ENCODE assay signal across 12 cellular contexts in the genomic region with DNA sequence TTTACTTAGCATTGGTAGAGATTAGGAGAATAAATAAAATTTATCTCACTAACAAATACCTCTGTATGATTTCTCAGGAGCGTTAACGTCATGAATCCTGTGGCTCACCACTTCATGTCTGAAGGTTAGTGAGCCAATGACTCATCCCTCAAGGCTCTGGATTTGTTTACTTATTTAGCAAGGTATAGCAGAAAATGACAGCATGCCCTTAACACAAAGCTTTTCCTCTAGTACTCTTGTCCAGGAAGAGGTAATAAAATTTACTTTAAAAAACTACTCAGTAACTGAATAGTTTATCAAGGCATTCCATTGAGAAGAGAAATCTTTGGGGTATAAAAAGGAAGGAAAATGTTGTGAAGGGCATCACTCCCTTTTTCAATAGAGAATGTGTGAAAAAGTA.
DNase-seq lines count a peak whose midpoint lies in the region; ATAC-seq and TF ChIP-seq lines count a peak whose summit lies in the region.
"Had no signal": no experiment of that assay in that cellular context is flagged by ENCODE, and none has a peak within 500 bp of the region (broad histone marks: within the 10 kb centered on the region; RNA-seq: fewer than 3 reads in every experiment).

No MANE protein-coding gene starts in this region.

- H3K4me3 ChIP-seq in dorsolateral prefrontal cortex: no peak overlapping the region

- H3K27me3 Mint-ChIP-seq in T-helper 2 cell treated with Interferon-gamma antibody and Interleukin-4, amounts not matched to agents 5 μg/mL and 100 μg/mL, for 36 hours (ENCODE audit: low read depth): no peaks in the 10 kb centered on the region
- H3K27me3 Mint-ChIP-seq: activated B cell treated with CpG ODN at 0.5 μM for 24 hours, B cell had no signal

- H3K27ac Mint-ChIP-seq in T-helper 2 cell treated with Interferon-gamma antibody and Interleukin-4, amounts not matched to agents 5 μg/mL and 100 μg/mL, for 36 hours: no peak overlapping the region
- H3K27ac Mint-ChIP-seq: activated B cell treated with CpG ODN at 0.5 μM for 24 hours, B cell had no signal

- peak; percentile 84 for DNase-seq in ACHN
- DNase-seq in HT-29 (ENCODE audit: low spot score): peak; percentile 79
- DNase-seq in T1000 (lab: John Stamatoyannopoulos, UW): peak; percentile 10
- DNase-seq in iPS-NIHi7 (ENCODE audit: extremely low spot score): peak; percentile 14
- DNase-seq in dorsolateral prefrontal cortex: no peak
- no peak for DNase-seq in inferior parietal cortex (ENCODE audit: extremely low spot score)
- no peak for DNase-seq in T-helper 2 cell treated with Interferon-gamma antibody and Interleukin-4, amounts not matched to agents 5 μg/mL and 100 μg/mL, for 36 hours (ENCODE audit: low spot score)
- DNase-seq: activated B cell treated with CpG ODN at 0.5 μM for 24 hours; hypothalamus; stimulated activated CD4-positive, alpha-beta T cell treated with anti-CD3 and anti-CD28 coated beads, Interleukin-4, amount 100 ng/mL, for 4 hours had no signal

- no peak for ATAC-seq in HG03439 (IDR thresholded peaks at IDR 0.05; ENCODE audit: unreplicated experiment)

- H3K27ac ChIP-seq in dorsolateral prefrontal cortex: no peak overlapping the region

- no peaks in the 10 kb centered on the region for H3K9me3 Mint-ChIP-seq in T-helper 2 cell treated with Interferon-gamma antibody and Interleukin-4, amounts not matched to agents 5 μg/mL and 100 μg/mL, for 36 hours
- H3K9me3 Mint-ChIP-seq: activated B cell treated with CpG ODN at 0.5 μM for 24 hours had no signal

- no peaks in the 10 kb centered on the region for H3K4me1 Mint-ChIP-seq in T-helper 2 cell treated with Interferon-gamma antibody and Interleukin-4, amounts not matched to agents 5 μg/mL and 100 μg/mL, for 36 hours (ENCODE audit: low read depth)
- H3K4me1 Mint-ChIP-seq: activated B cell treated with CpG ODN at 0.5 μM for 24 hours, B cell had no signal

- in situ Hi-C loops in ACHN (cut with HindIII; ENCODE audit: low pct_ligation_motif_present, low pct_unique_long_range_greater_than_20kb, low sequenced_read_pairs): no loop called here

- no peak for TF ChIP-seq CTCF in dorsolateral prefrontal cortex (IDR thresholded peaks at IDR 0.05 in 54 of 56, conservative IDR thresholded peaks at IDR 0.05 in 2 of 56; ENCODE audit: low read depth in 1 of 56, partially characterized antibody in 56 of 56)

- no peaks in the 10 kb centered on the region for H3K27me3 ChIP-seq in dorsolateral prefrontal cortex

- no peak overlapping the region for H3K4me3 Mint-ChIP-seq in T-helper 2 cell treated with Interferon-gamma antibody and Interleukin-4, amounts not matched to agents 5 μg/mL and 100 μg/mL, for 36 hours
- H3K4me3 Mint-ChIP-seq: activated B cell treated with CpG ODN at 0.5 μM for 24 hours, B cell had no signal

- intact Hi-C loops in dorsolateral prefrontal cortex (cut with DNase I): no loop called here

- no peaks in the 10 kb centered on the region for H3K36me3 Mint-ChIP-seq in T-helper 2 cell treated with Interferon-gamma antibody and Interleukin-4, amounts not matched to agents 5 μg/mL and 100 μg/mL, for 36 hours (ENCODE audit: low read depth)

Comparison
In these comparisons a context has a peak if more than half of its experiments do, and no peak if none do; other contexts are left out.
1. DNase-seq: peak in ACHN (single experiment), HT-29 (single experiment), T1000 (single experiment) and iPS-NIHi7 (single experiment); none in dorsolateral prefrontal cortex (0 of 10), inferior parietal cortex (single experiment) and T-helper 2 cell treated with Interferon-gamma antibody and Interleukin-4, amounts not matched to agents 5 μg/mL and 100 μg/mL, for 36 hours (single experiment).